Comparison of ENCODE assay signal across 23 cellular contexts in the genomic region with DNA sequence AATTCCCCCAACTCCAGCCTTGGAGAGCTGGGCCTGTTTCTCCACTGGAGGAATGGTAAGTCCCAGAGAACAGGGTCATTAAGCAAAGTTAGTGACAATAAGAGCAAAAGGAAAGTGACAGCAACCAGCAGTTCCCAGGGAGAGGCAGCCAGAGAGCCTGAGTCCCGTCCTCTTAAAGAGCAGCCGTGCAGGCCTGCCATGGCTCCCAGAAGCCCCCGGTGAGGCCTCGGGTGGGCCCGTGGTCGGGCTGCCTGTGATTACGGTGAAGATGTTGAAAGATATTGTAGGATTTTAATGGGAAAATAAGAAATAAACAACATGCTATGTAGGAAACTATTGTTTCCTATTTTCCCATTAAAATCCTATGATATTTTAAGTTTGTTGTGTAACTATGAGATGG.
DNase-seq lines count a peak whose midpoint lies in the region; ATAC-seq and TF ChIP-seq lines count a peak whose summit lies in the region.
"Had no signal": no experiment of that assay in that cellular context is flagged by ENCODE, and none has a peak within 500 bp of the region (broad histone marks: within the 10 kb centered on the region; RNA-seq: fewer than 3 reads in every experiment).

No MANE protein-coding gene starts in this region.

- no peak overlapping the region for H2AK5ac ChIP-seq in trophoblast cell (ENCODE audit: low read length)

- H3K36me3 ChIP-seq in right atrium auricular region (no peaks in the 10 kb centered on the region), esophagus muscularis mucosa (no peaks in the 10 kb centered on the region), trophoblast cell (ENCODE audit: control insufficient read depth in 1 of 2, insufficient read depth in 2 of 2, low read length in 2 of 2) (no peaks in the 10 kb centered on the region)
- H3K36me3 ChIP-seq: BE2C, BLaER1 had no signal

- no peaks in the 10 kb centered on the region for H3K9me3 Mint-ChIP-seq in natural killer cell treated with Interleukin-12 subunit alpha and Interleukin-12 subunit beta and Interleukin-15 and Interleukin-18, amount 100 ng/mL, for 72 hours
- H3K9me3 Mint-ChIP-seq in nephron progenitor cell = no peaks in the 10 kb centered on the region
- H3K9me3 Mint-ChIP-seq: CD8-positive, alpha-beta memory T cell had no signal

- peaks cover 2% of the 10 kb centered on the region for H3K79me1 ChIP-seq in trophoblast cell (ENCODE audit: low read length)

- H3K36me3 Mint-ChIP-seq in natural killer cell treated with Interleukin-12 subunit alpha and Interleukin-12 subunit beta and Interleukin-15 and Interleukin-18, amount 100 ng/mL, for 72 hours = no peaks in the 10 kb centered on the region
- no peaks in the 10 kb centered on the region for H3K36me3 Mint-ChIP-seq in nephron progenitor cell (ENCODE audit: low read depth)
- H3K36me3 Mint-ChIP-seq: CD14-positive monocyte; CD4-positive, alpha-beta memory T cell; CD4-positive, CD25-positive, alpha-beta regulatory T cell; CD8-positive, alpha-beta memory T cell had no signal

- H3K9me3 ChIP-seq in right atrium auricular region = no peaks in the 10 kb centered on the region
- no peaks in the 10 kb centered on the region for H3K9me3 ChIP-seq in esophagus muscularis mucosa
- H3K9me3 ChIP-seq in trophoblast cell (ENCODE audit: insufficient read depth, low read depth, low read length) = no peaks in the 10 kb centered on the region
- H3K9me3 ChIP-seq: BE2C, BLaER1 had no signal

- H3K79me2 ChIP-seq in trophoblast cell (ENCODE audit: control insufficient read depth, insufficient read depth, low read length, poor library complexity) = no peaks in the 10 kb centered on the region

- H3K4me2 ChIP-seq in trophoblast cell (ENCODE audit: low read length) = no peak overlapping the region
- H3K4me2 ChIP-seq: BLaER1 had no signal

- no peak overlapping the region for H3K27ac ChIP-seq in right atrium auricular region
- H3K27ac ChIP-seq in esophagus muscularis mucosa (replicated peaks in 1 of 4) = no peak overlapping the region
- no peak overlapping the region for H3K27ac ChIP-seq in trophoblast cell (ENCODE audit: low read depth, low read length)
- H3K27ac ChIP-seq: BLaER1 had no signal

- H4K91ac ChIP-seq in trophoblast cell (ENCODE audit: low read depth, low read length) = peak overlapping the region; percentile 62

- no peaks in the 10 kb centered on the region for H3K4me1 ChIP-seq in right atrium auricular region
- no peaks in the 10 kb centered on the region for H3K4me1 ChIP-seq in esophagus muscularis mucosa
- peaks cover 5 to 10% of the 10 kb centered on the region in 2 experiments for H3K4me1 ChIP-seq in trophoblast cell (ENCODE audit: control insufficient read depth in 1 of 2, insufficient read depth in 2 of 2, low read length in 2 of 2)
- H3K4me1 ChIP-seq: BE2C, BLaER1 had no signal

- H4K8ac ChIP-seq in trophoblast cell (ENCODE audit: low read depth, low read length) = no peak overlapping the region

- DNase-seq in right atrium auricular region (ENCODE audit: low spot score) (peak; percentile 44), Right ventricle myocardium superior (no peak), esophagus muscularis mucosa (ENCODE audit: extremely low spot score) (peak; percentile 79), trophoblast cell (no peak), nephron progenitor cell (no peak)
- no peak for DNase-seq in natural killer cell treated with Interleukin-12 subunit alpha and Interleukin-12 subunit beta and Interleukin-15 and Interleukin-18, amount 100 ng/mL, for 72 hours (ENCODE audit: low spot score)
- DNase-seq: 8988T; ACHN; BE2C; CD4-positive, alpha-beta memory T cell; CD4-positive, CD25-positive, alpha-beta regulatory T cell; CD8-positive, alpha-beta memory T cell; COR-L47; DMS 273 treated with DMSO at 0.1 percent for 48 hours; DMS153; DMS53; DMS79; DND-41; EL; GDM1 had no signal

- TF ChIP-seq EP300 in esophagus muscularis mucosa (IDR thresholded peaks at IDR 0.05) = no peak

- no peak overlapping the region for H2BK5ac ChIP-seq in trophoblast cell (ENCODE audit: low read depth, low read length, poor library complexity)

- H2BK12ac ChIP-seq in trophoblast cell (ENCODE audit: low read length) = no peak overlapping the region

- H3K4me3 Mint-ChIP-seq in natural killer cell treated with Interleukin-12 subunit alpha and Interleukin-12 subunit beta and Interleukin-15 and Interleukin-18, amount 100 ng/mL, for 72 hours = no peak overlapping the region
- no peak overlapping the region for H3K4me3 Mint-ChIP-seq in nephron progenitor cell
- H3K4me3 Mint-ChIP-seq: CD14-positive monocyte; CD4-positive, alpha-beta memory T cell; CD8-positive, alpha-beta memory T cell had no signal

- intact Hi-C loops in Right ventricle myocardium superior (cut with DNase I) (no loop called here), esophagus muscularis mucosa (cut with DNase I) (no loop called here)

- WGBS in esophagus muscularis mucosa = 89% methylated on average over 7 of the region's 7 CpGs
- WGBS in trophoblast cell (ENCODE audit: extremely low coverage, insufficient coverage, insufficient read length) = no CpG with 5 or more reads among the region's 7 CpGs

- no peak overlapping the region for H3K27ac Mint-ChIP-seq in natural killer cell treated with Interleukin-12 subunit alpha and Interleukin-12 subunit beta and Interleukin-15 and Interleukin-18, amount 100 ng/mL, for 72 hours
- H3K27ac Mint-ChIP-seq in nephron progenitor cell = no peak overlapping the region
- H3K27ac Mint-ChIP-seq: CD14-positive monocyte; CD4-positive, alpha-beta memory T cell; CD4-positive, CD25-positive, alpha-beta regulatory T cell; CD8-positive, alpha-beta memory T cell had no signal

- no peak overlapping the region for H2BK120ac ChIP-seq in trophoblast cell (ENCODE audit: insufficient read depth, low read length, poor library complexity)

- H3K14ac ChIP-seq in trophoblast cell (ENCODE audit: low read length) = no peak overlapping the region

- H3K4ac ChIP-seq in trophoblast cell (ENCODE audit: low read depth, low read length) = no peak overlapping the region

- no peak overlapping the region for H3K18ac ChIP-seq in trophoblast cell (ENCODE audit: low read length)

- no peak for ATAC-seq in Right ventricle myocardium superior (ENCODE audit: poor library complexity)
- no peak for ATAC-seq in natural killer cell treated with Interleukin-12 subunit alpha and Interleukin-12 subunit beta and Interleukin-15 and Interleukin-18, amount 100 ng/mL, for 72 hours
- ATAC-seq: GM12878 had no signal

- no peak overlapping the region for H4K12ac ChIP-seq in trophoblast cell (ENCODE audit: low read depth, low read length)

- H3K23ac ChIP-seq in trophoblast cell (ENCODE audit: low read length) = no peak overlapping the region

- TF ChIP-seq POLR2A in esophagus muscularis mucosa (IDR thresholded peaks at IDR 0.05; ENCODE audit: low read depth) = no peak

- H3K27me3 ChIP-seq in right atrium auricular region = no peaks in the 10 kb centered on the region
- no peaks in the 10 kb centered on the region for H3K27me3 ChIP-seq in esophagus muscularis mucosa
- no peaks in the 10 kb centered on the region for H3K27me3 ChIP-seq in trophoblast cell (ENCODE audit: insufficient read depth, low read length)
- H3K27me3 ChIP-seq: BE2C, BLaER1 had no signal

- TF ChIP-seq CTCF in right atrium auricular region (IDR thresholded peaks at IDR 0.05) (no peak), esophagus muscularis mucosa (IDR thresholded peaks at IDR 0.05) (no peak), nephron progenitor cell (IDR thresholded peaks at IDR 0.05) (no peak)

- no peak overlapping the region for H3K9ac ChIP-seq in trophoblast cell (ENCODE audit: low read length)
- H3K9ac ChIP-seq: BLaER1 had no signal

- H3K27me3 Mint-ChIP-seq in natural killer cell treated with Interleukin-12 subunit alpha and Interleukin-12 subunit beta and Interleukin-15 and Interleukin-18, amount 100 ng/mL, for 72 hours = peaks cover 11% of the 10 kb centered on the region in 2 donors
- H3K27me3 Mint-ChIP-seq in nephron progenitor cell (ENCODE audit: low read depth, poor library complexity) = peaks cover 3% of the 10 kb centered on the region
- H3K27me3 Mint-ChIP-seq: CD4-positive, alpha-beta memory T cell; CD4-positive, CD25-positive, alpha-beta regulatory T cell had no signal

- H2AFZ ChIP-seq in trophoblast cell (ENCODE audit: insufficient read depth, low read length, poor library complexity) = no peak overlapping the region

- no peak overlapping the region for H3K4me3 ChIP-seq in right atrium auricular region
- no peak overlapping the region for H3K4me3 ChIP-seq in esophagus muscularis mucosa
- H3K4me3 ChIP-seq in trophoblast cell (ENCODE audit: low read depth, low read length) = no peak overlapping the region
- H3K4me3 ChIP-seq: BLaER1, GM12878 had no signal

- H3K4me1 Mint-ChIP-seq in natural killer cell treated with Interleukin-12 subunit alpha and Interleukin-12 subunit beta and Interleukin-15 and Interleukin-18, amount 100 ng/mL, for 72 hours (ENCODE audit: low read depth in 2 of 2) = no peaks in the 10 kb centered on the region
- H3K4me1 Mint-ChIP-seq in nephron progenitor cell = no peaks in the 10 kb centered on the region
- H3K4me1 Mint-ChIP-seq: CD14-positive monocyte; CD4-positive, alpha-beta memory T cell; CD4-positive, CD25-positive, alpha-beta regulatory T cell; CD8-positive, alpha-beta memory T cell had no signal

Comparison
In these comparisons a context has a peak if more than half of its experiments do, and no peak if none do; other contexts are left out.
1. DNase-seq: peak in right atrium auricular region (single experiment) and esophagus muscularis mucosa (single experiment); none in Right ventricle myocardium superior (single experiment), trophoblast cell (0 of 2), natural killer cell treated with Interleukin-12 subunit alpha and Interleukin-12 subunit beta and Interleukin-15 and Interleukin-18, amount 100 ng/mL, for 72 hours (single experiment) and nephron progenitor cell (single experiment).